In genomic region chr11:86575208-86575855, GRCh38 we compare ENCODE assay signal across 27 cellular contexts.
DNase-seq lines count a peak whose midpoint lies in the region; ATAC-seq and TF ChIP-seq lines count a peak whose summit lies in the region.
"Had no signal": no experiment of that assay in that cellular context is flagged by ENCODE, and none has a peak within 500 bp of the region (broad histone marks: within the 10 kb centered on the region; RNA-seq: fewer than 3 reads in every experiment).

No MANE protein-coding gene starts in this region.

- H3K4me3 ChIP-seq in SJSA1 (no peak overlapping the region), epithelial cell of esophagus (ENCODE audit: low read length) (no peak overlapping the region), heart left ventricle (no peak overlapping the region)
- H3K4me3 ChIP-seq: GM23338, lung, pancreas, Peyer's patch, SJCRH30 had no signal

- peaks cover 2% of the 10 kb centered on the region for H3K36me3 Mint-ChIP-seq in osteocyte (ENCODE audit: unreplicated experiment)
- H3K36me3 Mint-ChIP-seq in stimulated activated memory B cell treated with anti-CD40 and anti-IgM and Interleukin-4, amounts not matched to agents 10 μg/mL and 1 μg/mL and 100 μg/mL, for 72 hours, result no peaks in the 10 kb centered on the region
- H3K36me3 Mint-ChIP-seq: CD14-positive monocyte; stimulated activated naive B cell treated with anti-CD40 and anti-IgM and Interleukin-4, amounts not matched to agents 10 μg/mL and 1 μg/mL and 100 μg/mL, for 72 hours had no signal

- H3K9me3 ChIP-seq in SJSA1 (replicated peaks) (no peaks in the 10 kb centered on the region), heart left ventricle (no peaks in the 10 kb centered on the region)
- H3K9me3 ChIP-seq: pancreas, Peyer's patch, SJCRH30 had no signal

- peaks cover 64% of the 10 kb centered on the region for H3K4me1 Mint-ChIP-seq in osteocyte (ENCODE audit: unreplicated experiment)
- H3K4me1 Mint-ChIP-seq in stimulated activated memory B cell treated with anti-CD40 and anti-IgM and Interleukin-4, amounts not matched to agents 10 μg/mL and 1 μg/mL and 100 μg/mL, for 72 hours, result no peaks in the 10 kb centered on the region
- H3K4me1 Mint-ChIP-seq: activated CD4-positive, alpha-beta memory T cell treated with anti-CD3 and anti-CD28 coated beads, Interleukin-2, amount 10 ng/mL, durations not matched to agents 7 days and 5 days; CD14-positive monocyte; stimulated activated naive B cell treated with anti-CD40 and anti-IgM and Interleukin-4, amounts not matched to agents 10 μg/mL and 1 μg/mL and 100 μg/mL, for 72 hours had no signal

- TF ChIP-seq POLR2A in heart left ventricle (IDR thresholded peaks at IDR 0.05), result no peak

- H3K9me3 Mint-ChIP-seq in osteocyte (ENCODE audit: unreplicated experiment), result no peaks in the 10 kb centered on the region
- no peaks in the 10 kb centered on the region for H3K9me3 Mint-ChIP-seq in stimulated activated memory B cell treated with anti-CD40 and anti-IgM and Interleukin-4, amounts not matched to agents 10 μg/mL and 1 μg/mL and 100 μg/mL, for 72 hours
- H3K9me3 Mint-ChIP-seq: activated CD4-positive, alpha-beta memory T cell treated with anti-CD3 and anti-CD28 coated beads, Interleukin-2, amount 10 ng/mL, durations not matched to agents 7 days and 5 days; GM23338; stimulated activated naive B cell treated with anti-CD40 and anti-IgM and Interleukin-4, amounts not matched to agents 10 μg/mL and 1 μg/mL and 100 μg/mL, for 72 hours had no signal

- H3K4me3 Mint-ChIP-seq in osteocyte (ENCODE audit: unreplicated experiment), result no peak overlapping the region
- no peak overlapping the region for H3K4me3 Mint-ChIP-seq in stimulated activated memory B cell treated with anti-CD40 and anti-IgM and Interleukin-4, amounts not matched to agents 10 μg/mL and 1 μg/mL and 100 μg/mL, for 72 hours
- H3K4me3 Mint-ChIP-seq: activated CD4-positive, alpha-beta memory T cell treated with anti-CD3 and anti-CD28 coated beads, Interleukin-2, amount 10 ng/mL, durations not matched to agents 7 days and 5 days; CD14-positive monocyte; GM23338; stimulated activated naive B cell treated with anti-CD40 and anti-IgM and Interleukin-4, amounts not matched to agents 10 μg/mL and 1 μg/mL and 100 μg/mL, for 72 hours had no signal

- H3K27ac Mint-ChIP-seq in osteocyte (ENCODE audit: unreplicated experiment), result peak overlapping the region; percentile 41
- H3K27ac Mint-ChIP-seq in stimulated activated memory B cell treated with anti-CD40 and anti-IgM and Interleukin-4, amounts not matched to agents 10 μg/mL and 1 μg/mL and 100 μg/mL, for 72 hours, result no peak overlapping the region
- H3K27ac Mint-ChIP-seq: activated CD4-positive, alpha-beta memory T cell treated with anti-CD3 and anti-CD28 coated beads, Interleukin-2, amount 10 ng/mL, durations not matched to agents 7 days and 5 days; CD14-positive monocyte; GM23338; stimulated activated naive B cell treated with anti-CD40 and anti-IgM and Interleukin-4, amounts not matched to agents 10 μg/mL and 1 μg/mL and 100 μg/mL, for 72 hours had no signal

- no peaks in the 10 kb centered on the region for H3K27me3 Mint-ChIP-seq in osteocyte (ENCODE audit: unreplicated experiment)
- H3K27me3 Mint-ChIP-seq in stimulated activated memory B cell treated with anti-CD40 and anti-IgM and Interleukin-4, amounts not matched to agents 10 μg/mL and 1 μg/mL and 100 μg/mL, for 72 hours, result peaks cover 40% of the 10 kb centered on the region
- H3K27me3 Mint-ChIP-seq: stimulated activated naive B cell treated with anti-CD40 and anti-IgM and Interleukin-4, amounts not matched to agents 10 μg/mL and 1 μg/mL and 100 μg/mL, for 72 hours had no signal

- H3K4me1 ChIP-seq in SJSA1 (replicated peaks) (peaks cover 26% of the 10 kb centered on the region), heart left ventricle (peaks cover 4 to 55% (median 29%) of the 10 kb centered on the region in 12 donors)
- H3K4me1 ChIP-seq: SJCRH30 had no signal

- no peak overlapping the region for H3K27ac ChIP-seq in SJSA1
- H3K27ac ChIP-seq in heart left ventricle, result no peak overlapping the region
- H3K27ac ChIP-seq: pancreas, Peyer's patch, SJCRH30 had no signal

- H3K36me3 ChIP-seq in SJSA1, result no peaks in the 10 kb centered on the region
- no peaks in the 10 kb centered on the region for H3K36me3 ChIP-seq in heart left ventricle
- H3K36me3 ChIP-seq: pancreas, Peyer's patch, SJCRH30 had no signal

- ATAC-seq in heart left ventricle (no peak), GM19397 (IDR thresholded peaks at IDR 0.05; ENCODE audit: unreplicated experiment) (no peak)
- no peak for ATAC-seq in stimulated activated memory B cell treated with anti-CD40 and anti-IgM and Interleukin-4, amounts not matched to agents 10 μg/mL and 1 μg/mL and 100 μg/mL, for 72 hours
- ATAC-seq: GM23338; pancreas; right cardiac atrium; stimulated activated naive B cell treated with anti-CD40 and anti-IgM and Interleukin-4, amounts not matched to agents 10 μg/mL and 1 μg/mL and 100 μg/mL, for 72 hours had no signal

- intact Hi-C loops in heart left ventricle (cut with DNase I), result loop anchor here in 1 of 10 donors (5.0 kb wide), 1 partner anchor 98 kb away; no protein-coding TSS in a partner anchor

- no peaks in the 10 kb centered on the region for H3K27me3 ChIP-seq in SJSA1 (replicated peaks)
- H3K27me3 ChIP-seq in heart left ventricle, result no peaks in the 10 kb centered on the region
- H3K27me3 ChIP-seq: pancreas, Peyer's patch, SJCRH30 had no signal

- WGBS in heart left ventricle, 4 donors, result 89 to 99% (median 97%) methylated on average over 3 to 7 of the region's 7 CpGs

- DNase-seq in ELR (ENCODE audit: low read depth) (peak; percentile 65), SJSA1 (ENCODE audit: low read depth in 1 of 2, low spot score in 2 of 2) (peak; percentile 20 to 41), epithelial cell of esophagus (ENCODE audit: low read depth) (peak; percentile 60), osteocyte (ENCODE audit: extremely low spot score, unreplicated experiment) (no peak), heart left ventricle (no peak), NCI-H1092 treated with DMSO at 0.1 percent for 48 hours (lab: John Stamatoyannopoulos, UW) (no peak)
- DNase-seq: activated CD4-positive, alpha-beta memory T cell treated with anti-CD3 and anti-CD28 coated beads, Interleukin-2, amount 10 ng/mL, durations not matched to agents 7 days and 5 days; activated CD4-positive, alpha-beta T cell treated with anti-CD3 and anti-CD28 coated beads for 1 hour; activated CD8-positive, alpha-beta memory T cell treated with anti-CD3 and anti-CD28 coated beads, Interleukin-2, amount 50 U/mL, for 48 hours; activated naive CD4-positive, alpha-beta T cell treated with anti-CD3 and anti-CD28 coated beads, Interleukin-2, amount 50 U/mL, for 16 hours; amygdala; Calu3; DMS79 treated with DMSO at 0.1 percent for 48 hours; glutamatergic neuron; NCI-H1105 treated with DMSO at 0.1 percent for 48 hours; pancreas; Peyer's patch; right cardiac atrium; SJCRH30; stimulated activated CD4-positive, alpha-beta T cell treated with anti-CD3 and anti-CD28 coated beads, Interleukin-4, amount 100 ng/mL, for 4 hours; stimulated activated naive B cell treated with anti-CD40 and anti-IgM and Interleukin-4, amounts not matched to agents 10 μg/mL and 1 μg/mL and 100 μg/mL, for 72 hours; T-helper 1 cell had no signal

- no peak for TF ChIP-seq CTCF in epithelial cell of esophagus (IDR thresholded peaks at IDR 0.05; ENCODE audit: insufficient read depth, low read depth, low read length, missing control alignments)
- no peak for TF ChIP-seq CTCF in osteocyte (IDR thresholded peaks at IDR 0.05)
- TF ChIP-seq CTCF in heart left ventricle (IDR thresholded peaks at IDR 0.05), result no peak

Comparison
In these comparisons a context has a peak if more than half of its experiments do, and no peak if none do; other contexts are left out.
1. DNase-seq: peak in ELR (single experiment), SJSA1 (2 of 2) and epithelial cell of esophagus (single experiment); none in osteocyte (single experiment), heart left ventricle (0 of 5) and NCI-H1092 treated with DMSO at 0.1 percent for 48 hours (single experiment).